ENCODE assay signal across 8 cellular contexts in genomic region chr17:31581022-31581483, GRCh38.
DNase-seq lines count a peak whose midpoint lies in the region; ATAC-seq and TF ChIP-seq lines count a peak whose summit lies in the region.

No MANE protein-coding gene starts in this region.

- POLR2A ChIA-PET in RWPE1 (lab: Yijun Ruan, JAX; ENCODE audit: low non-redundant PET): interaction anchor here (1.1 kb wide), 1 partner anchor 19 kb away, joined by 5 read pairs; no protein-coding TSS in a partner anchor

- TF ChIP-seq CTCF in RWPE1 (conservative IDR thresholded peaks at IDR 0.05; ENCODE audit: low read depth) (no peak), osteocyte (IDR thresholded peaks at IDR 0.05) (no peak)

- no peaks in the 10 kb centered on the region for H3K27me3 Mint-ChIP-seq in osteocyte (ENCODE audit: unreplicated experiment)
- peaks cover 0 to 37% of the 10 kb centered on the region in 2 donors for H3K27me3 Mint-ChIP-seq in effector memory CD8-positive, alpha-beta T cell

- H3K27ac Mint-ChIP-seq in osteocyte (ENCODE audit: unreplicated experiment): peak overlapping the region; percentile 84
- H3K27ac Mint-ChIP-seq in effector memory CD8-positive, alpha-beta T cell: no peak overlapping the region

- no peaks in the 10 kb centered on the region for H3K36me3 Mint-ChIP-seq in osteocyte (ENCODE audit: unreplicated experiment)
- H3K36me3 Mint-ChIP-seq in effector memory CD8-positive, alpha-beta T cell (ENCODE audit: insufficient read depth): no peaks in the 10 kb centered on the region

- H3K4me1 Mint-ChIP-seq in osteocyte (ENCODE audit: unreplicated experiment): peaks cover 52% of the 10 kb centered on the region
- H3K4me1 Mint-ChIP-seq in effector memory CD8-positive, alpha-beta T cell (ENCODE audit: low read depth in 2 of 2): peaks cover 0 to 13% of the 10 kb centered on the region in 2 donors

- H3K9me3 Mint-ChIP-seq in osteocyte (ENCODE audit: unreplicated experiment): no peaks in the 10 kb centered on the region
- no peaks in the 10 kb centered on the region for H3K9me3 Mint-ChIP-seq in effector memory CD8-positive, alpha-beta T cell

- DNase-seq in COLO829 (ENCODE audit: low spot score) (peak; percentile 90), RWPE1 (ENCODE audit: low spot score) (peak; percentile 56), fibroblast of gingiva (ENCODE audit: low read depth) (peak; percentile 96), osteocyte (ENCODE audit: extremely low spot score, unreplicated experiment) (no peak), NCI-H1436 (lab: John Stamatoyannopoulos, UW) (no peak), SK-N-DZ (ENCODE audit: low spot score) (no peak)
- DNase-seq in stimulated activated CD4-positive, alpha-beta T cell treated with anti-CD3 and anti-CD28 coated beads, Interleukin-2, amount 100 ng/mL, for 48 hours: no peak
- DNase-seq in effector memory CD8-positive, alpha-beta T cell: no peak

- no peak overlapping the region for H3K4me3 Mint-ChIP-seq in osteocyte (ENCODE audit: unreplicated experiment)
- no peak overlapping the region for H3K4me3 Mint-ChIP-seq in effector memory CD8-positive, alpha-beta T cell

- no peak for ATAC-seq in effector memory CD8-positive, alpha-beta T cell (replicated peaks)

- CTCF ChIA-PET in RWPE1 (lab: Yijun Ruan, JAX): no interaction called here

- peak overlapping the region; percentile 97 for H3K27ac ChIP-seq in RWPE1

Comparison
In these comparisons a context has a peak if more than half of its experiments do, and no peak if none do; other contexts are left out.
1. DNase-seq: peak in COLO829 (single experiment), RWPE1 (single experiment) and fibroblast of gingiva (single experiment); none in osteocyte (single experiment), NCI-H1436 (single experiment), stimulated activated CD4-positive, alpha-beta T cell treated with anti-CD3 and anti-CD28 coated beads, Interleukin-2, amount 100 ng/mL, for 48 hours (0 of 2), SK-N-DZ (single experiment) and effector memory CD8-positive, alpha-beta T cell (0 of 3).